In genomic region chr7:130721486-130722277, GRCh38 we compare ENCODE assay signal across 9 cellular contexts. TPM values are rescaled to one million over a fixed set of nuclear protein-coding genes. Genes with fewer than 3 reads are reported as not detected.
A peak's percentile ranks its signal among the peaks of the same experiment; 100 is the strongest.
DNase-seq lines count a peak whose midpoint lies in the region; FAIRE-seq and TF ChIP-seq lines count a peak whose summit lies in the region.
"Had no signal": no experiment of that assay in that cellular context is flagged by ENCODE, and none has a peak within 500 bp of the region (broad histone marks: within the 10 kb centered on the region; RNA-seq: fewer than 3 reads in every experiment).

No MANE protein-coding gene starts in this region.

- no peaks in the 10 kb centered on the region for H3K4me1 Mint-ChIP-seq in HFFc6 (ENCODE audit: low read depth)

- H3K18ac ChIP-seq in H1 (ENCODE audit: extremely low read depth, low read length): no peak overlapping the region
- no peak overlapping the region for H3K18ac ChIP-seq in mesenchymal stem cell (ENCODE audit: low read depth in 1 of 2, low read length in 2 of 2)

- no peak overlapping the region for H3K4me3 ChIP-seq in H1 (ENCODE audit: extremely low read depth in 1 of 4, insufficient read depth in 2 of 4, low read depth in 3 of 4, low read length in 4 of 4)
- H3K4me3 ChIP-seq in mesenchymal stem cell (ENCODE audit: insufficient read depth in 1 of 2, low read depth in 1 of 2, low read length in 2 of 2): no peak overlapping the region
- no peak overlapping the region for H3K4me3 ChIP-seq in uterus

- H2BK12ac ChIP-seq in H1 (ENCODE audit: low read depth, low read length) (no peak overlapping the region), mesenchymal stem cell (ENCODE audit: low read length in 2 of 2) (no peak overlapping the region)

- H3K79me1 ChIP-seq in H1 (ENCODE audit: low read depth, low read length) (no peaks in the 10 kb centered on the region), mesenchymal stem cell (replicated peaks; ENCODE audit: low read length, poor library complexity, severe bottlenecking) (no peaks in the 10 kb centered on the region)

- in situ Hi-C loops in Caki2 (cut with HindIII; ENCODE audit: low pct_unique_long_range_greater_than_20kb, low sequenced_read_pairs): no loop called here

- H2BK15ac ChIP-seq in H1 (ENCODE audit: low read length): no peak overlapping the region
- H2BK15ac ChIP-seq in mesenchymal stem cell (ENCODE audit: low read depth, poor library complexity, severe bottlenecking): no peak overlapping the region

- TF ChIP-seq CTCF in HFFc6 (IDR thresholded peaks at IDR 0.05) (peak; percentile 77), H1 (IDR thresholded peaks at IDR 0.05; ENCODE audit: control extremely low read depth in 1 of 3, insufficient read depth in 1 of 3, low read depth in 1 of 3, low read length in 3 of 3) (peak; percentile 74 to 82 (median 81)), uterus (IDR thresholded peaks at IDR 0.05) (peak; percentile 46 to 73 (median 67))

- H2BK120ac ChIP-seq in H1 (replicated peaks; ENCODE audit: low read depth, low read length) (no peak overlapping the region), mesenchymal stem cell (ENCODE audit: low read depth, low read length) (no peak overlapping the region)

- H3K4ac ChIP-seq in H1 (replicated peaks; ENCODE audit: insufficient read length, low read depth, low read length): no peak overlapping the region
- no peak overlapping the region for H3K4ac ChIP-seq in mesenchymal stem cell (ENCODE audit: low read depth in 1 of 2, low read length in 2 of 2)

- no peak overlapping the region for H3K4me3 Mint-ChIP-seq in HFFc6
- H3K4me3 Mint-ChIP-seq: natural killer cell treated with Interleukin-12 subunit alpha and Interleukin-12 subunit beta and Interleukin-15 and Interleukin-18, amount 100 ng/mL, for 72 hours had no signal

- no peaks in the 10 kb centered on the region for H3K36me3 ChIP-seq in H1 (ENCODE audit: control insufficient read depth in 2 of 4, insufficient read depth in 4 of 4, low read length in 3 of 4)
- no peaks in the 10 kb centered on the region for H3K36me3 ChIP-seq in mesenchymal stem cell (ENCODE audit: control insufficient read depth in 1 of 2, insufficient read depth in 2 of 2, low read depth in 1 of 2, low read length in 2 of 2)
- H3K36me3 ChIP-seq in uterus: no peaks in the 10 kb centered on the region

- H3K9me3 ChIP-seq in H1 (ENCODE audit: insufficient read depth in 2 of 2, low read depth in 1 of 2, low read length in 1 of 2): no peaks in the 10 kb centered on the region
- no peaks in the 10 kb centered on the region for H3K9me3 ChIP-seq in mesenchymal stem cell (ENCODE audit: control insufficient read depth, low read length)
- no peaks in the 10 kb centered on the region for H3K9me3 ChIP-seq in uterus

- no peak overlapping the region for H3K27ac Mint-ChIP-seq in HFFc6
- H3K27ac Mint-ChIP-seq: natural killer cell treated with Interleukin-12 subunit alpha and Interleukin-12 subunit beta and Interleukin-15 and Interleukin-18, amount 100 ng/mL, for 72 hours had no signal

- H3K14ac ChIP-seq in H1 (ENCODE audit: insufficient read length) (no peak overlapping the region), mesenchymal stem cell (ENCODE audit: low read length in 2 of 2) (no peak overlapping the region)

- H3K23ac ChIP-seq in H1 (ENCODE audit: insufficient read length) (no peak overlapping the region), mesenchymal stem cell (ENCODE audit: low read length in 2 of 2) (peak overlapping the region in 1 of 2 experiments; percentile 29)

- H2AFZ ChIP-seq in H1 (ENCODE audit: low read length) (no peak overlapping the region), mesenchymal stem cell (ENCODE audit: low read depth, low read length) (no peak overlapping the region)

- intact Hi-C loops in uterus (cut with DNase I; ENCODE audit: low total_unique reads): no loop called here

- H3K27me3 ChIP-seq in H1 (replicated peaks in 1 of 4; ENCODE audit: control insufficient read depth in 3 of 4, extremely low read depth in 1 of 4, insufficient read depth in 3 of 4, low read length in 3 of 4): no peaks in the 10 kb centered on the region; a peak in 1 of 7 replicates
- H3K27me3 ChIP-seq in mesenchymal stem cell (ENCODE audit: control insufficient read depth in 1 of 2, insufficient read depth in 1 of 2, low read length in 2 of 2): peaks cover 5 to 11% of the 10 kb centered on the region in 2 experiments
- no peaks in the 10 kb centered on the region for H3K27me3 ChIP-seq in uterus

- no peaks in the 10 kb centered on the region for H3K79me2 ChIP-seq in H1 (ENCODE audit: control insufficient read depth in 1 of 2, insufficient read depth in 2 of 2, low read length in 2 of 2)

- no peaks in the 10 kb centered on the region for H3K23me2 ChIP-seq in H1 (ENCODE audit: low read depth, low read length)

- H2BK5ac ChIP-seq in H1 (ENCODE audit: low read depth, low read length) (no peak overlapping the region), mesenchymal stem cell (ENCODE audit: low read depth, low read length, poor library complexity, severe bottlenecking) (no peak overlapping the region)

- TF ChIP-seq POLR2A in H1 (IDR thresholded peaks at IDR 0.05; ENCODE audit: control extremely low read depth in 1 of 2, low read depth in 2 of 2, low read length in 2 of 2) (no peak), uterus (IDR thresholded peaks at IDR 0.05) (no peak)

- H2BK20ac ChIP-seq in H1 (ENCODE audit: low read length): no peak overlapping the region

- H4K20me1 ChIP-seq in H1 (replicated peaks in 1 of 2; ENCODE audit: control insufficient read depth in 1 of 2, insufficient read depth in 2 of 2, low read length in 2 of 2): no peaks in the 10 kb centered on the region

- H3K9ac ChIP-seq in H1 (replicated peaks in 1 of 4; ENCODE audit: extremely low read depth in 1 of 4, low read depth in 3 of 4, low read length in 3 of 4): no peak overlapping the region
- H3K9ac ChIP-seq in mesenchymal stem cell (ENCODE audit: low read length): peak overlapping the region; percentile 12

- H3K56ac ChIP-seq in H1 (replicated peaks; ENCODE audit: insufficient read length, low read depth, low read length): no peak overlapping the region

- CTCF ChIA-PET in H1 (lab: Charles Lee; ENCODE audit: partially characterized antibody): interaction anchor here (0.6 to 2.5 kb wide), 12 partner anchors 11 to 1561 kb away, joined by 3 to 9 read pairs (median 3); no protein-coding TSS in a partner anchor

- POLR2A ChIA-PET in H1 (lab: Charles Lee; ENCODE audit: partially characterized antibody): interaction anchor here (0.6 kb wide), 1 partner anchor 606 kb away, joined by 3 read pairs; no protein-coding TSS in a partner anchor

- H4K91ac ChIP-seq in H1 (replicated peaks; ENCODE audit: insufficient read length, low read length): no peak overlapping the region
- no peak overlapping the region for H4K91ac ChIP-seq in mesenchymal stem cell (ENCODE audit: low read length)

- H2AK5ac ChIP-seq in H1 (ENCODE audit: low read depth, low read length) (no peak overlapping the region), mesenchymal stem cell (ENCODE audit: low read length, severe bottlenecking) (no peak overlapping the region)

- FAIRE-seq in H1 (lab: Jason Lieb, UNC): peak; percentile 82

- no peak overlapping the region for H4K5ac ChIP-seq in H1 (ENCODE audit: insufficient read length, low read depth, low read length)

- H3K36me3 Mint-ChIP-seq in HFFc6 (ENCODE audit: low read depth): no peaks in the 10 kb centered on the region
- H3K36me3 Mint-ChIP-seq: natural killer cell treated with Interleukin-12 subunit alpha and Interleukin-12 subunit beta and Interleukin-15 and Interleukin-18, amount 100 ng/mL, for 72 hours had no signal

- H3K4me1 ChIP-seq in H1 (replicated peaks in 1 of 4; ENCODE audit: control insufficient read depth in 3 of 4, insufficient read depth in 4 of 4, low read length in 3 of 4) (peaks cover 0 to 3% (median 0%) of the 10 kb centered on the region in 4 experiments; a peak in 1 of 7 replicates), mesenchymal stem cell (ENCODE audit: control insufficient read depth, insufficient read depth, low read depth, low read length) (no peaks in the 10 kb centered on the region), uterus (no peaks in the 10 kb centered on the region)

- no peaks in the 10 kb centered on the region for H3K9me3 Mint-ChIP-seq in HFFc6
- H3K9me3 Mint-ChIP-seq: natural killer cell treated with Interleukin-12 subunit alpha and Interleukin-12 subunit beta and Interleukin-15 and Interleukin-18, amount 100 ng/mL, for 72 hours had no signal

- WGBS in H1 (ENCODE audit: extremely low coverage in 1 of 2, insufficient coverage in 1 of 2, insufficient read length in 1 of 2, insufficient replicate concordance in 2 of 2, low coverage in 1 of 2, low lambda C conversion rate in 2 of 2, missing lambda C conversion rate in 1 of 2), 2 experiments: 62% methylated on average over 5 of the region's 5 CpGs; no CpG with 5 or more reads in 1 of the 2 experiments
- 40% methylated on average over 4 of the region's 5 CpGs for WGBS in mesenchymal stem cell

- no peak for TF ChIP-seq EP300 in H1 (IDR thresholded peaks at IDR 0.05; ENCODE audit: borderline replicate concordance in 1 of 2, low read depth in 2 of 2, low read length in 2 of 2)

- H4K8ac ChIP-seq in H1 (ENCODE audit: extremely low read depth, insufficient read depth, low read length): no peak overlapping the region
- peak overlapping the region; percentile 71 for H4K8ac ChIP-seq in mesenchymal stem cell (ENCODE audit: low read length)

- DNase-seq in Caki2 (ENCODE audit: low read depth): peak; percentile 61
- DNase-seq in HFFc6: peak; percentile 75
- DNase-seq in SHP77 (lab: John Stamatoyannopoulos, UW): peak; percentile 55 to 72
- peak in 1 of 2 experiments; percentile 60 for DNase-seq in H1 (ENCODE audit: low read depth in 1 of 2, low spot score in 2 of 2)
- DNase-seq in mesenchymal stem cell: peak; percentile 85
- DNase-seq in uterus: peak; percentile 67
- DNase-seq in NCI-H2029 (lab: John Stamatoyannopoulos, UW): no peak
- DNase-seq in activated gamma-delta T cell treated with Interleukin-2 at 50 U/mL for 16 hours: no peak

- H3K27ac ChIP-seq in H1 (ENCODE audit: low read depth, low read length) (no peak overlapping the region), mesenchymal stem cell (ENCODE audit: low read length, poor library complexity, severe bottlenecking) (no peak overlapping the region), uterus (no peak overlapping the region)

- H3K4me2 ChIP-seq in H1 (ENCODE audit: insufficient read depth in 1 of 2, low read depth in 2 of 2, low read length in 2 of 2) (no peak overlapping the region), mesenchymal stem cell (ENCODE audit: low read length, poor library complexity, severe bottlenecking) (no peak overlapping the region)

- peaks cover 16% of the 10 kb centered on the region for H3K27me3 Mint-ChIP-seq in HFFc6 (ENCODE audit: insufficient read depth)

- TF ChIP-seq RAD21 in H1 (IDR thresholded peaks at IDR 0.05 in 1 of 2, conservative IDR thresholded peaks at IDR 0.05 in 1 of 2; ENCODE audit: low read depth in 2 of 2, low read length in 2 of 2): peak; percentile 89 to 90

RNA-seq across cellular contexts. Expression of gene KLF14, which starts 12.3 kb away (rescaled TPM):
- total RNA-seq in Caki2 (2014; rRNA removed; shearing (Covaris generic); ENCODE audit: low replicate concordance): not detected in 2 replicates
- total RNA-seq in HFFc6 (2021; fragmentation: NEBNext Ultra II Directional; extraction: Animal tissue kit (Norgen Biotek cat#: 25700)): not detected
- not detected in 2 replicates for total RNA-seq in H1 (2021; fragmentation: NEBNext Ultra II Directional; extraction: Animal tissue kit (Norgen Biotek cat#: 25700))
- 0.02 TPM in 1 of 2 replicates, not detected in the other for polyA plus RNA-seq in H1 (2011; rRNA removed)
- polyA plus RNA-seq in H1 (2011; cell fraction: cytosol; rRNA removed): 0.03 TPM
- polyA plus RNA-seq in H1 (2011; cell fraction: nucleus; rRNA removed): 0.03 TPM
- polyA plus RNA-seq in H1 (2012, experiment 1 of 2): not detected in 4 replicates
- polyA plus RNA-seq in H1 (2012, experiment 2 of 2): not detected
- not detected for polyA plus RNA-seq in H1 (2013, experiment 1 of 2)
- polyA plus RNA-seq in H1 (2013, experiment 2 of 2): not detected
- not detected in 2 replicates for polyA minus RNA-seq in H1 (2011; rRNA and poly(A)+ RNA removed)
- not detected for polyA minus RNA-seq in H1 (2011; cell fraction: cytosol; rRNA and poly(A)+ RNA removed)
- polyA minus RNA-seq in H1 (2011; cell fraction: nucleus; rRNA and poly(A)+ RNA removed): not detected
- polyA plus RNA-seq in mesenchymal stem cell (2013, experiment 1 of 2): 0.12 TPM
- 0.04 TPM for polyA plus RNA-seq in mesenchymal stem cell (2013, experiment 2 of 2)
- under 1 TPM in 2 of 4 donors, not detected in 2; 0.27 to 0.83 TPM for total RNA-seq in uterus
- total RNA-seq: natural killer cell treated with Interleukin-12 subunit alpha and Interleukin-12 subunit beta and Interleukin-15 and Interleukin-18, amount 100 ng/mL, for 72 hours had no signal

RNA-seq across cellular contexts. Expression of gene TSGA13, which starts 35.3 kb away (rescaled TPM):
- total RNA-seq in Caki2 (2014; rRNA removed; shearing (Covaris generic); ENCODE audit: low replicate concordance): not detected in 2 replicates
- total RNA-seq in HFFc6 (2021; fragmentation: NEBNext Ultra II Directional; extraction: Animal tissue kit (Norgen Biotek cat#: 25700)): not detected
- not detected in 2 replicates for total RNA-seq in H1 (2021; fragmentation: NEBNext Ultra II Directional; extraction: Animal tissue kit (Norgen Biotek cat#: 25700))
- polyA plus RNA-seq in H1 (2011; rRNA removed): not detected in 2 replicates
- polyA plus RNA-seq in H1 (2011; cell fraction: cytosol; rRNA removed): not detected
- not detected for polyA plus RNA-seq in H1 (2011; cell fraction: nucleus; rRNA removed)
- polyA plus RNA-seq in H1 (2012, experiment 1 of 2): not detected in 4 replicates
- polyA plus RNA-seq in H1 (2012, experiment 2 of 2): not detected
- polyA plus RNA-seq in H1 (2013, experiment 1 of 2): not detected
- polyA plus RNA-seq in H1 (2013, experiment 2 of 2): not detected
- not detected in 2 replicates for polyA minus RNA-seq in H1 (2011; rRNA and poly(A)+ RNA removed)
- polyA minus RNA-seq in H1 (2011; cell fraction: cytosol; rRNA and poly(A)+ RNA removed): not detected
- not detected for polyA minus RNA-seq in H1 (2011; cell fraction: nucleus; rRNA and poly(A)+ RNA removed)
- not detected for polyA plus RNA-seq in mesenchymal stem cell (2013, experiment 1 of 2)
- not detected for polyA plus RNA-seq in mesenchymal stem cell (2013, experiment 2 of 2)
- 1 to 10 TPM in 1 of 4 donors, not detected in 3; 1.1 TPM for total RNA-seq in uterus
- total RNA-seq: natural killer cell treated with Interleukin-12 subunit alpha and Interleukin-12 subunit beta and Interleukin-15 and Interleukin-18, amount 100 ng/mL, for 72 hours had no signal

RNA-seq across cellular contexts. Expression of gene COPG2, which starts 53.1 kb away (rescaled TPM):
- total RNA-seq in Caki2 (2014; rRNA removed; shearing (Covaris generic); ENCODE audit: low replicate concordance): 18.2 and 21.6 TPM in 2 replicates
- total RNA-seq in HFFc6 (2021; fragmentation: NEBNext Ultra II Directional; extraction: Animal tissue kit (Norgen Biotek cat#: 25700)): 10 to 100 TPM; 20.2 to 25.4 (median 23.9) TPM
- 51.3 and 53.1 TPM in 2 replicates for total RNA-seq in H1 (2021; fragmentation: NEBNext Ultra II Directional; extraction: Animal tissue kit (Norgen Biotek cat#: 25700))
- 35.3 and 50.3 TPM in 2 replicates for polyA plus RNA-seq in H1 (2011; rRNA removed)
- polyA plus RNA-seq in H1 (2011; cell fraction: cytosol; rRNA removed): 55.3 TPM
- 25.3 TPM for polyA plus RNA-seq in H1 (2011; cell fraction: nucleus; rRNA removed)
- polyA plus RNA-seq in H1 (2012, experiment 1 of 2): 48.4 to 55.7 TPM (median 53.3 TPM) in 4 replicates
- 6.3 TPM for polyA plus RNA-seq in H1 (2012, experiment 2 of 2)
- polyA plus RNA-seq in H1 (2013, experiment 1 of 2): 25.5 TPM
- polyA plus RNA-seq in H1 (2013, experiment 2 of 2): 26.0 TPM
- 81.3 and 124 TPM in 2 replicates for polyA minus RNA-seq in H1 (2011; rRNA and poly(A)+ RNA removed)
- polyA minus RNA-seq in H1 (2011; cell fraction: cytosol; rRNA and poly(A)+ RNA removed): 34.9 TPM
- 45.7 TPM for polyA minus RNA-seq in H1 (2011; cell fraction: nucleus; rRNA and poly(A)+ RNA removed)
- 19.9 TPM for polyA plus RNA-seq in mesenchymal stem cell (2013, experiment 1 of 2)
- 19.5 TPM for polyA plus RNA-seq in mesenchymal stem cell (2013, experiment 2 of 2)
- 10 to 100 TPM in 3 of 4 donors, 1 to 10 TPM in 1; 9.5 to 47.5 (median 20.2) TPM for total RNA-seq in uterus

Comparison
In these comparisons a context has a peak if more than half of its experiments do, and no peak if none do; other contexts are left out.
1. DNase-seq: peak in Caki2 (single experiment), HFFc6 (single experiment), SHP77 (2 of 2), mesenchymal stem cell (single experiment) and uterus (2 of 2); none in NCI-H2029 (single experiment) and activated gamma-delta T cell treated with Interleukin-2 at 50 U/mL for 16 hours (single experiment).
2. Peak in every context shown above with its lines, with median percentiles within 50 percentile points of each other: CTCF ChIP-seq.